Comparison of ENCODE assay signal across 8 cellular contexts in genomic region chr1:155976913-155977606, GRCh38. TPM values are rescaled to one million over a fixed set of nuclear protein-coding genes. Genes with fewer than 3 reads are reported as not detected.
DNase-seq lines count a peak whose midpoint lies in the region; ATAC-seq and TF ChIP-seq lines count a peak whose summit lies in the region.

No MANE protein-coding gene starts in this region.

- WGBS in stomach, 5 donors, result 0 to 6% (median 2%) methylated on average over 4 of the region's 4 CpGs

- no peak for TF ChIP-seq EP300 in stomach (IDR thresholded peaks at IDR 0.05)

- intact Hi-C loops in stomach (cut with DNase I; ENCODE audit: low total_unique reads), result no loop called here

- no peak for DNase-seq in AG04449 (ENCODE audit: low read depth, low spot score)
- DNase-seq in HT-29 (ENCODE audit: low spot score), result peak; percentile 56
- peak; percentile 37 for DNase-seq in activated naive CD8-positive, alpha-beta T cell treated with anti-CD3 and anti-CD28 coated beads for 36 hours
- peak; percentile 22 for DNase-seq in kidney tubule cell (ENCODE audit: low spot score)
- no peak for DNase-seq in stomach
- DNase-seq in NOMO-1 treated with DMSO at 0.1 percent for 48 hours (lab: John Stamatoyannopoulos, UW; ENCODE audit: unreplicated experiment), result no peak

- H3K4me1 Mint-ChIP-seq in activated naive CD8-positive, alpha-beta T cell treated with anti-CD3 and anti-CD28 coated beads for 36 hours, result peaks cover 61% of the 10 kb centered on the region

- peak overlapping the region; percentile 91 for H3K27ac Mint-ChIP-seq in activated naive CD8-positive, alpha-beta T cell treated with anti-CD3 and anti-CD28 coated beads for 36 hours

- POLR2A ChIA-PET in AG04449 (lab: Yijun Ruan, JAX), result interaction anchor here (0.6 to 6.2 kb wide), 7 partner anchors 9 to 770 kb away, joined by 3 to 58 read pairs (median 5); partner anchors contain the start of gene KHDC4

- peaks cover 79 to 92% (median 89%) of the 10 kb centered on the region in 4 donors for H3K4me1 ChIP-seq in stomach

- H3K27ac ChIP-seq in stomach, result peak overlapping the region; percentile 88 to 98 (median 93)

- TF ChIP-seq POLR2A in stomach (IDR thresholded peaks at IDR 0.05), result no peak

- no peaks in the 10 kb centered on the region for H3K9me3 ChIP-seq in stomach

- ATAC-seq in GM18861 (IDR thresholded peaks at IDR 0.05; ENCODE audit: unreplicated experiment), result no peak
- no peak for ATAC-seq in HG03571 (IDR thresholded peaks at IDR 0.05; ENCODE audit: unreplicated experiment)

- H3K36me3 Mint-ChIP-seq in activated naive CD8-positive, alpha-beta T cell treated with anti-CD3 and anti-CD28 coated beads for 36 hours, result peaks cover 48% of the 10 kb centered on the region

- peak overlapping the region; percentile 89 for H3K4me3 Mint-ChIP-seq in activated naive CD8-positive, alpha-beta T cell treated with anti-CD3 and anti-CD28 coated beads for 36 hours

- TF ChIP-seq CTCF in AG04449 (IDR thresholded peaks at IDR 0.05; ENCODE audit: insufficient read depth, low read length, missing control alignments) (no peak), stomach (IDR thresholded peaks at IDR 0.05) (no peak)

- H3K36me3 ChIP-seq in stomach, result peaks cover 0 to 13% (median 2%) of the 10 kb centered on the region in 4 donors

- H3K27me3 ChIP-seq in stomach, result no peaks in the 10 kb centered on the region

- H3K9me3 Mint-ChIP-seq in activated naive CD8-positive, alpha-beta T cell treated with anti-CD3 and anti-CD28 coated beads for 36 hours, result no peaks in the 10 kb centered on the region

- H3K4me3 ChIP-seq in AG04449 (ENCODE audit: low read depth, low read length) (peak overlapping the region; percentile 88), stomach (peak overlapping the region; percentile 68 to 90 (median 72))

- CTCF ChIA-PET in AG04449 (lab: Yijun Ruan, JAX), result interaction anchor here (3.0 to 4.1 kb wide), 4 partner anchors 8 to 39 kb away, joined by 14 to 30 read pairs (median 23); no protein-coding TSS in a partner anchor

- no peaks in the 10 kb centered on the region for H3K27me3 Mint-ChIP-seq in activated naive CD8-positive, alpha-beta T cell treated with anti-CD3 and anti-CD28 coated beads for 36 hours

RNA-seq across cellular contexts. Expression of gene ARHGEF2, which starts 1.3 kb away (rescaled TPM):
- 150 and 179 TPM in 2 replicates for total RNA-seq in HT-29 (2014; rRNA removed; shearing (Covaris generic))
- 100 to 1,000 TPM; 135 to 148 TPM for total RNA-seq in activated naive CD8-positive, alpha-beta T cell treated with anti-CD3 and anti-CD28 coated beads for 36 hours
- total RNA-seq in stomach, result 100 to 1,000 TPM in 3 of 5 donors, 10 to 100 TPM in 2; 34.8 to 376 (median 180) TPM
- 10 to 100 TPM; 20.4 to 27.6 (median 24.7) TPM for polyA plus RNA-seq in stomach

RNA-seq across cellular contexts. Expression of gene RXFP4, which starts 35.6 kb away (rescaled TPM):
- total RNA-seq in HT-29 (2014; rRNA removed; shearing (Covaris generic)), result 0.47 and 3.1 TPM in 2 replicates
- under 1 TPM in 1 of 2 experiments, not detected in 1; 0.16 TPM for total RNA-seq in activated naive CD8-positive, alpha-beta T cell treated with anti-CD3 and anti-CD28 coated beads for 36 hours
- total RNA-seq in stomach, result 10 to 100 TPM in 1 of 5 donors, not detected in 4; 50.4 TPM
- polyA plus RNA-seq in stomach, result not detected

RNA-seq across cellular contexts. Expression of gene KHDC4, which starts 42.8 kb away (rescaled TPM):
- total RNA-seq in HT-29 (2014; rRNA removed; shearing (Covaris generic)), result 44.4 and 53.6 TPM in 2 replicates
- 10 to 100 TPM; 53.2 to 54.7 TPM for total RNA-seq in activated naive CD8-positive, alpha-beta T cell treated with anti-CD3 and anti-CD28 coated beads for 36 hours
- total RNA-seq in stomach, result 100 to 1,000 TPM in 2 of 5 donors, 10 to 100 TPM in 3; 49.2 to 126 (median 78.4) TPM
- polyA plus RNA-seq in stomach, result 10 to 100 TPM in 1 of 3 donors, 1 to 10 TPM in 2; 4.9 to 26.1 (median 9.3) TPM

RNA-seq across cellular contexts. Expression of gene SSR2, which starts 43.7 kb away (rescaled TPM):
- total RNA-seq in HT-29 (2014; rRNA removed; shearing (Covaris generic)), result 227 and 261 TPM in 2 replicates
- 100 to 1,000 TPM; 155 TPM for total RNA-seq in activated naive CD8-positive, alpha-beta T cell treated with anti-CD3 and anti-CD28 coated beads for 36 hours
- 100 to 1,000 TPM in 4 of 5 donors, 10 to 100 TPM in 1; 67.1 to 354 (median 216) TPM for total RNA-seq in stomach
- 100 to 1,000 TPM; 223 to 309 (median 242) TPM for polyA plus RNA-seq in stomach

Comparison
In these comparisons a context has a peak if more than half of its experiments do, and no peak if none do; other contexts are left out.
1. DNase-seq: peak in HT-29 (single experiment), activated naive CD8-positive, alpha-beta T cell treated with anti-CD3 and anti-CD28 coated beads for 36 hours (single experiment) and kidney tubule cell (single experiment); none in AG04449 (single experiment), stomach (single experiment) and NOMO-1 treated with DMSO at 0.1 percent for 48 hours (single experiment).